In genomic region chr1:169288011-169288414, GRCh38 we compare ENCODE assay signal across 1 cellular context.
TF ChIP-seq lines count a peak whose summit lies in the region.

No MANE protein-coding gene starts in this region.

TF ChIP-seq in endothelial cell of umbilical vein, 7 proteins besides CTCF, POLR2A, EP300 and RAD21 (continued from another document):
- TF ChIP-seq EZH2 (IDR thresholded peaks at IDR 0.05; ENCODE audit: borderline replicate concordance, low read depth, low read length, severe bottlenecking) (no peak), FOS (IDR thresholded peaks at IDR 0.05; ENCODE audit: borderline replicate concordance, insufficient read depth, low read length) (peak; percentile 18)
